Comparison of ENCODE assay signal across 7 cellular contexts in the genomic region with DNA sequence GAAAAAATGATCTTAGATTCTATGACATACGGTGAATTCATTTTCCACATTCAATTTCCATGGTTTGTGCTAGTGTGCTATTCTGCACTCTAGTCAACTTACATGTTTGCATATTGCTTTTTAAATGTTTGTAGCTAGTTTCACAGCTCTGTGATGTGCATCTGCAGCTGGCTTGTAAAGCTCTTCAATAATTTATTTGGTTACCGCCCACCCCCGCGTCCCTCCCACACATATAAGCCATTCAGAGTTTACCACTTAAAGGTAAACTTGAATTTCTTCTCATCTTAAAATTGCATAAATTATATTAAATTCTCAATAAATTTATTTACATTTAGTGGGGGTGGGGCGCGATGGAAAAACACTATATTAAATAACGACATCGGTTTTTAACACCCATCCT. TPM values are rescaled to one million over a fixed set of nuclear protein-coding genes. Genes with fewer than 3 reads are reported as not detected.
DNase-seq lines count a peak whose midpoint lies in the region; ATAC-seq and TF ChIP-seq lines count a peak whose summit lies in the region.

No MANE protein-coding gene starts in this region.

- no peak overlapping the region for H4K5ac ChIP-seq in H9 (ENCODE audit: insufficient read length, low read depth, low read length)

- H3K9me3 ChIP-seq in H9 (ENCODE audit: control insufficient read depth, low read depth, low read length) (no peaks in the 10 kb centered on the region), iPS-18a (ENCODE audit: control insufficient read depth, low read depth, low read length) (peaks cover 8% of the 10 kb centered on the region)

- DNase-seq in H9: no peak
- DNase-seq in NCI-H2227 (lab: John Stamatoyannopoulos, UW; ENCODE audit: unreplicated experiment): peak; percentile 50
- DNase-seq in activated naive CD8-positive, alpha-beta T cell treated with anti-CD3 and anti-CD28 coated beads for 36 hours: peak; percentile 2
- peak in 2 of 3 experiments; percentile 11 to 13 for DNase-seq in stimulated activated CD4-positive, alpha-beta T cell treated with anti-CD3 and anti-CD28 coated beads, TNF-alpha, amount 100 ng/mL, for 4 hours (ENCODE audit: low read depth in 3 of 3)

- peaks cover 2 to 5% (median 4%) of the 10 kb centered on the region in 3 experiments; a peak in 5 of 7 replicates for H3K36me3 Mint-ChIP-seq in H9 (ENCODE audit: insufficient read depth in 1 of 3, low read depth in 3 of 3)
- peaks cover 8% of the 10 kb centered on the region for H3K36me3 Mint-ChIP-seq in activated naive CD8-positive, alpha-beta T cell treated with anti-CD3 and anti-CD28 coated beads for 36 hours

- no peak overlapping the region for H3K27ac ChIP-seq in H9 (ENCODE audit: insufficient read length, low read depth, low read length)
- no peak overlapping the region for H3K27ac ChIP-seq in iPS-18a (ENCODE audit: low read length)

- no peak overlapping the region for H2BK15ac ChIP-seq in H9 (ENCODE audit: low read depth, low read length)

- ATAC-seq in HG02840 (IDR thresholded peaks at IDR 0.05; ENCODE audit: low FRiP score, unreplicated experiment): no peak

- H3K79me2 ChIP-seq in H9 (ENCODE audit: insufficient read depth, low read length): peaks cover 3% of the 10 kb centered on the region; the same call in 1 of the 2 replicates

- H3K4me3 ChIP-seq in GM08714 (ENCODE audit: low read length): peak overlapping the region; percentile 89
- peak overlapping the region; percentile 90 for H3K4me3 ChIP-seq in iPS-18a (ENCODE audit: low read length)

- no peak overlapping the region for H2BK20ac ChIP-seq in H9 (ENCODE audit: low read depth, low read length, poor library complexity, severe bottlenecking)

- H3K27me3 Mint-ChIP-seq in H9 (ENCODE audit: low read depth): no peaks in the 10 kb centered on the region
- no peaks in the 10 kb centered on the region for H3K27me3 Mint-ChIP-seq in activated naive CD8-positive, alpha-beta T cell treated with anti-CD3 and anti-CD28 coated beads for 36 hours

- peaks cover 33 to 49% of the 10 kb centered on the region in 2 experiments for H3K9me3 Mint-ChIP-seq in H9
- no peaks in the 10 kb centered on the region for H3K9me3 Mint-ChIP-seq in activated naive CD8-positive, alpha-beta T cell treated with anti-CD3 and anti-CD28 coated beads for 36 hours

- peaks cover 7% of the 10 kb centered on the region in 2 experiments; a peak in 2 of 4 replicates for H3K4me1 Mint-ChIP-seq in H9
- peaks cover 18% of the 10 kb centered on the region for H3K4me1 Mint-ChIP-seq in activated naive CD8-positive, alpha-beta T cell treated with anti-CD3 and anti-CD28 coated beads for 36 hours

- no peak overlapping the region for H3T11ph ChIP-seq in H9 (ENCODE audit: low read length)

- WGBS in H9 (ENCODE audit: extremely low coverage, insufficient read length, low lambda C conversion rate): no CpG with 5 or more reads among the region's 8 CpGs

- no peak overlapping the region for H4K91ac ChIP-seq in H9 (ENCODE audit: insufficient read length, low read depth, low read length)

- peak overlapping the region; percentile 86 to 87 for H3K4me3 Mint-ChIP-seq in H9
- peak overlapping the region; percentile 90 for H3K4me3 Mint-ChIP-seq in activated naive CD8-positive, alpha-beta T cell treated with anti-CD3 and anti-CD28 coated beads for 36 hours

- no peak overlapping the region for H2BK120ac ChIP-seq in H9 (ENCODE audit: low read depth, low read length, poor library complexity, severe bottlenecking)

- no peak overlapping the region for H3K9ac ChIP-seq in H9 (ENCODE audit: extremely low read depth, insufficient read length, low read length)
- H3K9ac ChIP-seq in iPS-18a (ENCODE audit: low read length): peak overlapping the region; percentile 86

- H4K8ac ChIP-seq in H9 (replicated peaks; ENCODE audit: insufficient read length, low read depth, low read length): no peak overlapping the region

- H2AFZ ChIP-seq in H9 (ENCODE audit: low read length): no peak overlapping the region

- H3K4me1 ChIP-seq in H9 (ENCODE audit: insufficient read depth, low read length): no peaks in the 10 kb centered on the region
- H3K4me1 ChIP-seq in iPS-18a (ENCODE audit: control insufficient read depth, low read depth, low read length): peaks cover 4% of the 10 kb centered on the region

- H2BK12ac ChIP-seq in H9 (ENCODE audit: insufficient read length, low read depth, low read length): no peak overlapping the region

- no peaks in the 10 kb centered on the region for H4K20me1 ChIP-seq in H9 (ENCODE audit: control insufficient read depth, insufficient read depth, insufficient read length)

- no peak overlapping the region for H3K56ac ChIP-seq in H9 (ENCODE audit: insufficient read length, low read depth, low read length)

- no peak overlapping the region for H3K14ac ChIP-seq in H9 (ENCODE audit: insufficient read depth, low read length)

- H2BK5ac ChIP-seq in H9 (ENCODE audit: insufficient read length, low read length): no peak overlapping the region

- no peak overlapping the region for H3K23ac ChIP-seq in H9 (ENCODE audit: insufficient read length, low read depth, low read length)

- peak overlapping the region; percentile 64 for H3K4me2 ChIP-seq in H9 (ENCODE audit: insufficient read depth, insufficient read length, low read length)

- H3K27ac Mint-ChIP-seq in H9: peak overlapping the region in 1 of 3 experiments; percentile 74; a peak in 1 of 7 replicates
- peak overlapping the region; percentile 89 for H3K27ac Mint-ChIP-seq in activated naive CD8-positive, alpha-beta T cell treated with anti-CD3 and anti-CD28 coated beads for 36 hours

- no peak for TF ChIP-seq CTCF in H9 (conservative IDR thresholded peaks at IDR 0.05)

- peaks cover 2% of the 10 kb centered on the region for H3K23me2 ChIP-seq in H9 (ENCODE audit: insufficient read length, low read depth, low read length, poor library complexity, severe bottlenecking)

- no peaks in the 10 kb centered on the region for H3K36me3 ChIP-seq in iPS-18a (ENCODE audit: control insufficient read depth, low read depth, low read length)

- H2AK5ac ChIP-seq in H9 (ENCODE audit: insufficient read length, low read length): no peak overlapping the region

- H3K4ac ChIP-seq in H9 (ENCODE audit: low read depth, low read length): no peak overlapping the region

- H3K79me1 ChIP-seq in H9 (ENCODE audit: insufficient read depth, low read depth, low read length, poor library complexity, severe bottlenecking): no peaks in the 10 kb centered on the region

- H3K18ac ChIP-seq in H9 (ENCODE audit: insufficient read length, low read depth, low read length): no peak overlapping the region

- H3K27me3 ChIP-seq in H9 (ENCODE audit: insufficient read depth, low read length): no peaks in the 10 kb centered on the region
- H3K27me3 ChIP-seq in iPS-18a (ENCODE audit: control insufficient read depth, insufficient read depth, low read length): no peaks in the 10 kb centered on the region

RNA-seq across cellular contexts. Expression of a gene that starts 0.3 kb away (rescaled TPM):
- total RNA-seq in H9 (2021): 62.2 and 62.5 TPM in 2 replicates
- 10 to 100 TPM; 43.9 to 50.0 TPM for total RNA-seq in activated naive CD8-positive, alpha-beta T cell treated with anti-CD3 and anti-CD28 coated beads for 36 hours
